Comparison of ENCODE assay signal across 19 cellular contexts in genomic region chr3:39473452-39474125, GRCh38. TPM values are rescaled to one million over a fixed set of nuclear protein-coding genes. Genes with fewer than 3 reads are reported as not detected.
DNase-seq lines count a peak whose midpoint lies in the region; ATAC-seq and TF ChIP-seq lines count a peak whose summit lies in the region.
"Had no signal": no experiment of that assay in that cellular context is flagged by ENCODE, and none has a peak within 500 bp of the region (broad histone marks: within the 10 kb centered on the region; RNA-seq: fewer than 3 reads in every experiment).

No MANE protein-coding gene starts in this region.

- H3K27ac Mint-ChIP-seq in endodermal cell: no peak overlapping the region
- peak overlapping the region in 1 of 2 donors; percentile 38 for H3K27ac Mint-ChIP-seq in activated naive CD4-positive, alpha-beta T cell treated with anti-CD3 and anti-CD28 coated beads, Interleukin-2, amount 50 U/mL, for 72 hours

- no peak overlapping the region for H2BK5ac ChIP-seq in mesendoderm (ENCODE audit: low read length)

- H3K4ac ChIP-seq in mesendoderm (ENCODE audit: low read depth, low read length): no peak overlapping the region

- H3K4me3 ChIP-seq in BLaER1 (no peak overlapping the region), HUES6 (ENCODE audit: low read depth, low read length) (peak overlapping the region; percentile 11; the same call in 1 of the 2 replicates), endodermal cell (ENCODE audit: low read length) (no peak overlapping the region), mesendoderm (ENCODE audit: low read length) (no peak overlapping the region)
- H3K4me3 ChIP-seq: K562, SJSA1 had no signal

- H3K36me3 Mint-ChIP-seq in endodermal cell (ENCODE audit: low read depth): no peaks in the 10 kb centered on the region
- no peaks in the 10 kb centered on the region for H3K36me3 Mint-ChIP-seq in activated naive CD4-positive, alpha-beta T cell treated with anti-CD3 and anti-CD28 coated beads, Interleukin-2, amount 50 U/mL, for 72 hours

- no peak overlapping the region for H4K5ac ChIP-seq in mesendoderm (ENCODE audit: low read length)

- no peak for ATAC-seq in HG03571 (IDR thresholded peaks at IDR 0.05; ENCODE audit: unreplicated experiment)
- no peak for ATAC-seq in activated naive CD4-positive, alpha-beta T cell treated with anti-CD3 and anti-CD28 coated beads, Interleukin-2, amount 50 U/mL, for 72 hours
- ATAC-seq: K562, PC-3 had no signal

- H3K9ac ChIP-seq in BLaER1 (no peak overlapping the region), HUES6 (ENCODE audit: low read length) (no peak overlapping the region), endodermal cell (ENCODE audit: extremely low read depth, low read length, poor library complexity, severe bottlenecking) (no peak overlapping the region), mesendoderm (ENCODE audit: low read length) (no peak overlapping the region)

- H3K4me2 ChIP-seq in BLaER1: peak overlapping the region; percentile 29
- no peak overlapping the region for H3K4me2 ChIP-seq in mesendoderm (ENCODE audit: low read length)

- H2BK15ac ChIP-seq in mesendoderm (replicated peaks; ENCODE audit: low read depth): no peak overlapping the region

- H3K4me1 ChIP-seq in BLaER1 (peaks cover 12% of the 10 kb centered on the region), HUES6 (ENCODE audit: control insufficient read depth, insufficient read depth, low read length) (peaks cover 5% of the 10 kb centered on the region; the same call in 1 of the 2 replicates), endodermal cell (ENCODE audit: control insufficient read depth, insufficient read depth, low read length) (no peaks in the 10 kb centered on the region), mesendoderm (ENCODE audit: control insufficient read depth, low read depth, low read length) (no peaks in the 10 kb centered on the region)
- H3K4me1 ChIP-seq: SJSA1 had no signal

- H3K79me1 ChIP-seq in mesendoderm (ENCODE audit: low read length): no peaks in the 10 kb centered on the region

- no peaks in the 10 kb centered on the region for H3K79me2 ChIP-seq in mesendoderm (ENCODE audit: control insufficient read depth, insufficient read depth, low read length)

- H3K23ac ChIP-seq in mesendoderm (ENCODE audit: low read length): no peak overlapping the region

- no peaks in the 10 kb centered on the region for H4K20me1 ChIP-seq in BLaER1

- no peaks in the 10 kb centered on the region for H3K27me3 Mint-ChIP-seq in endodermal cell (ENCODE audit: insufficient read depth)

- H3K36me3 ChIP-seq in BLaER1 (no peaks in the 10 kb centered on the region), HUES6 (ENCODE audit: control insufficient read depth, insufficient read depth, low read length) (no peaks in the 10 kb centered on the region), endodermal cell (ENCODE audit: control insufficient read depth, insufficient read depth, low read length) (no peaks in the 10 kb centered on the region), mesendoderm (ENCODE audit: control insufficient read depth, insufficient read depth, low read length) (no peaks in the 10 kb centered on the region)
- H3K36me3 ChIP-seq: SJSA1 had no signal

- H3K4me3 Mint-ChIP-seq in endodermal cell: no peak overlapping the region

- no peak overlapping the region for H3K56ac ChIP-seq in mesendoderm (ENCODE audit: low read length)

- peaks cover 8% of the 10 kb centered on the region for H3K9me3 Mint-ChIP-seq in endodermal cell
- H3K9me3 Mint-ChIP-seq in activated naive CD4-positive, alpha-beta T cell treated with anti-CD3 and anti-CD28 coated beads, Interleukin-2, amount 50 U/mL, for 72 hours: peaks cover 4 to 10% of the 10 kb centered on the region in 2 donors

- H3K18ac ChIP-seq in mesendoderm (ENCODE audit: low read length): no peak overlapping the region

- H3K9me3 ChIP-seq in BLaER1 (peaks cover 14% of the 10 kb centered on the region), HUES6 (ENCODE audit: control insufficient read depth, insufficient read depth, low read depth, low read length) (peaks cover 20% of the 10 kb centered on the region), endodermal cell (ENCODE audit: control insufficient read depth, low read length) (peaks cover 14% of the 10 kb centered on the region)
- H3K9me3 ChIP-seq: SJSA1 had no signal

- DNase-seq in endodermal cell: peak; percentile 57
- peak; percentile 23 for DNase-seq in mesendoderm
- DNase-seq in NOMO-1 treated with dmso at 0.1 percent for 144 hours (lab: John Stamatoyannopoulos, UW; ENCODE audit: unreplicated experiment): no peak
- DNase-seq in C1 segment of cervical spinal cord (lab: John Stamatoyannopoulos, UW): no peak
- DNase-seq in activated naive CD4-positive, alpha-beta T cell treated with anti-CD3 and anti-CD28 coated beads, Interleukin-2, amount 50 U/mL, for 72 hours (ENCODE audit: low spot score in 2 of 2): no peak
- DNase-seq: HCEC 1CT, NCI-H1417 treated with DMSO at 0.1 percent for 48 hours, NCI-H1930, NCI-H2171 treated with DMSO at 0.1 percent for 48 hours, NCI-H748 treated with DMSO at 0.1 percent for 48 hours, PC-3 had no signal

- 80 to 89% methylated on average over 1 to 4 of the region's 4 CpGs for WGBS in endodermal cell (ENCODE audit: insufficient coverage in 1 of 2, insufficient read length in 1 of 2), 2 experiments
- WGBS in mesendoderm (ENCODE audit: extremely low coverage, insufficient coverage, low lambda C conversion rate): no CpG with 5 or more reads among the region's 4 CpGs

- H3K4me1 Mint-ChIP-seq in endodermal cell: no peaks in the 10 kb centered on the region

- no peak for TF ChIP-seq CTCF in endodermal cell (conservative IDR thresholded peaks at IDR 0.05)

- no peaks in the 10 kb centered on the region for H3K27me3 ChIP-seq in BLaER1
- no peaks in the 10 kb centered on the region for H3K27me3 ChIP-seq in HUES6 (ENCODE audit: control insufficient read depth, insufficient read depth, low read length)
- no peaks in the 10 kb centered on the region for H3K27me3 ChIP-seq in endodermal cell (ENCODE audit: control insufficient read depth, insufficient read depth, low read length, poor library complexity, severe bottlenecking)
- H3K27me3 ChIP-seq in mesendoderm (ENCODE audit: insufficient read depth, low read length, poor library complexity): no peaks in the 10 kb centered on the region
- H3K27me3 ChIP-seq: SJSA1 had no signal

- H3K27ac ChIP-seq in BLaER1 (no peak overlapping the region), HUES6 (ENCODE audit: low read depth, low read length) (no peak overlapping the region), endodermal cell (ENCODE audit: low read depth, low read length) (no peak overlapping the region), mesendoderm (ENCODE audit: low read depth, low read length) (no peak overlapping the region)
- H3K27ac ChIP-seq: C4-2B, RWPE1, SJSA1 had no signal

- H2AK5ac ChIP-seq in mesendoderm (ENCODE audit: low read length): no peak overlapping the region

- H2BK120ac ChIP-seq in mesendoderm (ENCODE audit: low read depth, low read length): no peak overlapping the region

- H4K8ac ChIP-seq in mesendoderm (ENCODE audit: low read depth, low read length): no peak overlapping the region

RNA-seq across cellular contexts. Expression of gene MOBP, which starts 6.1 kb away (rescaled TPM):
- 1 to 10 TPM; 2.1 to 7.0 TPM for total RNA-seq in endodermal cell
- 0.85 TPM for polyA plus RNA-seq in endodermal cell (2013, experiment 1 of 2)
- polyA plus RNA-seq in endodermal cell (2013, experiment 2 of 2): 0.50 TPM
- polyA plus RNA-seq in mesendoderm (2013, experiment 1 of 2): 0.15 TPM
- polyA plus RNA-seq in mesendoderm (2013, experiment 2 of 2): 0.22 TPM
- total RNA-seq in activated naive CD4-positive, alpha-beta T cell treated with anti-CD3 and anti-CD28 coated beads, Interleukin-2, amount 50 U/mL, for 72 hours: not detected
- total RNA-seq: NCI-H460, PC-3, SJSA1 had no signal

Comparison
In these comparisons a context has a peak if more than half of its experiments do, and no peak if none do; other contexts are left out.
1. DNase-seq: peak in endodermal cell (single experiment) and mesendoderm (single experiment); none in NOMO-1 treated with dmso at 0.1 percent for 144 hours (single experiment), C1 segment of cervical spinal cord (0 of 14) and activated naive CD4-positive, alpha-beta T cell treated with anti-CD3 and anti-CD28 coated beads, Interleukin-2, amount 50 U/mL, for 72 hours (0 of 2).